In the genomic region with DNA sequence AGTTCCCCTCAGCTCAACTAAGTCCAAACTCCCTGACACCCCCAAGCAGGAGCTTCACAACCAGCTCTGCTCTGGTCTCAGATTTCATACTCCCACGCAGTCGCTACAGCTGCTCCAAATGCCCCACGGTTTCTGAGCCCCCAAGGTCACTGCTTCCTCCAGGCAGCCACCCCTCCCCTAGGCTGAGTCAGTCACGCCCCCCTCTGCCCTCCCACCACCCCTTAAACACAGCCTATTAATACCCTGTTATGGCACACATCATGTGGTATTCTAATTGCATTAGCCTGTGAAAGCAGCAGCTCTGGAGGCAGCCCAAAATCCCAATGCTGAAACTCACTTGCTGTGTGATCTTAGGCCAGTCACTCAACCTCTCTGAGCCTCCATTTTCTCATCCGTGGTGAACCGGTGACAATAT, we compare ENCODE assay signal across 17 cellular contexts. TPM values are rescaled to one million over a fixed set of nuclear protein-coding genes. Genes with fewer than 3 reads are reported as not detected.
DNase-seq lines count a peak whose midpoint lies in the region; ATAC-seq and TF ChIP-seq lines count a peak whose summit lies in the region.
"Had no signal": no experiment of that assay in that cellular context is flagged by ENCODE, and none has a peak within 500 bp of the region (broad histone marks: within the 10 kb centered on the region; RNA-seq: fewer than 3 reads in every experiment).

No MANE protein-coding gene starts in this region.

- H3K36me3 ChIP-seq in GM23248 (ENCODE audit: low read depth) (no peaks in the 10 kb centered on the region), esophagus muscularis mucosa (no peaks in the 10 kb centered on the region)

- H3K4me3 ChIP-seq in GM23248 (no peak overlapping the region), fibroblast of mammary gland (ENCODE audit: control insufficient read depth, low read depth, low read length) (no peak overlapping the region), retinal pigment epithelial cell (ENCODE audit: low read length) (no peak overlapping the region), esophagus muscularis mucosa (no peak overlapping the region)

- no peak overlapping the region for H3K9ac ChIP-seq in GM23248

- H4K20me1 ChIP-seq in GM23248 (ENCODE audit: insufficient read depth): no peaks in the 10 kb centered on the region

- H3K4me1 ChIP-seq in GM23248 (ENCODE audit: insufficient read depth) (peaks cover 15% of the 10 kb centered on the region), esophagus muscularis mucosa (no peaks in the 10 kb centered on the region)

- DNase-seq in GM23248 (peak; percentile 47), NCI-H82 (lab: John Stamatoyannopoulos, UW) (peak; percentile 82), fibroblast of mammary gland (ENCODE audit: low read depth) (peak; percentile 22), retinal pigment epithelial cell (ENCODE audit: low read depth) (peak; percentile 8), CD1c-positive myeloid dendritic cell (ENCODE audit: extremely low spot score) (no peak), esophagus muscularis mucosa (ENCODE audit: extremely low spot score) (no peak)
- DNase-seq: activated CD8-positive, alpha-beta memory T cell treated with anti-CD3 and anti-CD28 coated beads, Interleukin-2, amount 50 U/mL, for 4 hours; aorta; C1 segment of cervical spinal cord; dermis blood vessel endothelial cell; HFFc6; islet precursor cell; NCI-H1417 treated with DMSO at 0.1 percent for 48 hours had no signal

- no peak for TF ChIP-seq EP300 in esophagus muscularis mucosa (IDR thresholded peaks at IDR 0.05)

- intact Hi-C loops in esophagus muscularis mucosa (cut with DNase I): no loop called here

- H3K9me2 ChIP-seq in GM23248 (ENCODE audit: insufficient read depth): no peaks in the 10 kb centered on the region

- peaks cover 16% of the 10 kb centered on the region for H3K27me3 ChIP-seq in GM23248 (replicated peaks; ENCODE audit: insufficient read depth)
- peaks cover 0 to 8% (median 0%) of the 10 kb centered on the region in 4 donors for H3K27me3 ChIP-seq in esophagus muscularis mucosa

- H3K79me2 ChIP-seq in GM23248 (ENCODE audit: insufficient read depth): no peaks in the 10 kb centered on the region

- TF ChIP-seq CTCF in fibroblast of mammary gland (conservative IDR thresholded peaks at IDR 0.05; ENCODE audit: control insufficient read depth, insufficient read depth, low read depth, low read length) (no peak), retinal pigment epithelial cell (conservative IDR thresholded peaks at IDR 0.05; ENCODE audit: low read depth, low read length) (no peak), esophagus muscularis mucosa (IDR thresholded peaks at IDR 0.05) (no peak)

- no peak for TF ChIP-seq POLR2A in esophagus muscularis mucosa (IDR thresholded peaks at IDR 0.05; ENCODE audit: low read depth)

- no peak overlapping the region for H3K27ac ChIP-seq in GM23248
- H3K27ac ChIP-seq in esophagus muscularis mucosa (replicated peaks in 1 of 4): no peak overlapping the region

- peaks cover 4% of the 10 kb centered on the region; the same call in 1 of the 2 replicates for H3F3A ChIP-seq in GM23248 (ENCODE audit: insufficient read depth)

- ATAC-seq in SK-N-SH treated with all-trans-retinoic acid at 6 μM for 48 hours: no peak
- ATAC-seq: sciatic nerve had no signal

- peak overlapping the region; percentile 55 for H2AFZ ChIP-seq in GM23248

- H3K9me3 ChIP-seq in GM23248 (ENCODE audit: low read depth) (no peaks in the 10 kb centered on the region), esophagus muscularis mucosa (no peaks in the 10 kb centered on the region)

- H3K4me2 ChIP-seq in GM23248 (ENCODE audit: unreplicated experiment): no peak overlapping the region

- 51 to 95% methylated on average over 2 to 6 of the region's 6 CpGs for WGBS in GM23248 (ENCODE audit: low coverage in 1 of 2, low lambda C conversion rate in 2 of 2, missing lambda C conversion rate in 2 of 2), 2 experiments
- 52% methylated on average over 6 of the region's 6 CpGs for WGBS in esophagus muscularis mucosa

- in situ Hi-C loops in GM23248 (cut with MboI): no loop called here

TF ChIP-seq in SK-N-SH treated with all-trans-retinoic acid at 6 μM for 48 hours, 23 proteins besides CTCF, POLR2A, EP300 and RAD21:
- no peak for TF ChIP-seq ISL1 (CRISPR knock-in tag; IDR thresholded peaks at IDR 0.05)
- no peak for TF ChIP-seq TOX (CRISPR knock-in tag; IDR thresholded peaks at IDR 0.05; ENCODE audit: borderline replicate concordance)
- no peak for TF ChIP-seq TCF4 (CRISPR knock-in tag; IDR thresholded peaks at IDR 0.05; ENCODE audit: borderline replicate concordance)
- no peak for TF ChIP-seq GLIS3 (CRISPR knock-in tag; IDR thresholded peaks at IDR 0.05)
- no peak for TF ChIP-seq BACH2 (CRISPR knock-in tag; IDR thresholded peaks at IDR 0.05; ENCODE audit: borderline replicate concordance)
TF ChIP-seq in SK-N-SH treated with all-trans-retinoic acid at 6 μM for 48 hours: peak in this region for 0.

RNA-seq across cellular contexts. Expression of a gene that starts 51.5 kb away (rescaled TPM):
- not detected in 2 replicates for total RNA-seq in GM23248 (2014; rRNA removed; shearing (Covaris generic))
- polyA plus RNA-seq in GM23248 (2016; fragmentation: Nextera tagmentation; extraction: Ambion mirVana): not detected in 2 replicates
- total RNA-seq in esophagus muscularis mucosa: under 1 TPM in 2 of 4 donors, not detected in 2; 0.19 to 0.83 TPM
- total RNA-seq: dermis blood vessel endothelial cell, epithelial cell of proximal tubule, HFFc6, mesenteric fat pad had no signal

Comparison
In these comparisons a context has a peak if more than half of its experiments do, and no peak if none do; other contexts are left out.
1. DNase-seq: peak in GM23248 (single experiment), NCI-H82 (single experiment), fibroblast of mammary gland (single experiment) and retinal pigment epithelial cell (single experiment); none in CD1c-positive myeloid dendritic cell (single experiment) and esophagus muscularis mucosa (single experiment).